ENCODE assay signal across 8 cellular contexts in genomic region chr12:49059063-49059384, GRCh38. TPM values are rescaled to one million over a fixed set of nuclear protein-coding genes. Genes with fewer than 3 reads are reported as not detected.
DNase-seq lines count a peak whose midpoint lies in the region; ATAC-seq, FAIRE-seq and TF ChIP-seq lines count a peak whose summit lies in the region.

No MANE protein-coding gene starts in this region.

- no peak for TF ChIP-seq EP300 in K562 (IDR thresholded peaks at IDR 0.05; ENCODE audit: low read length)

- H3K4me3 ChIP-seq in heart left ventricle (peak overlapping the region; percentile 79 to 100 (median 93)), K562 (peak overlapping the region; percentile 94), mesenchymal stem cell (ENCODE audit: insufficient read depth in 1 of 2, low read depth in 1 of 2, low read length in 2 of 2) (peak overlapping the region; percentile 94 to 96), uterus (peak overlapping the region; percentile 61 to 93)

- peak overlapping the region; percentile 62 for H2AK5ac ChIP-seq in mesenchymal stem cell (ENCODE audit: low read length, severe bottlenecking)

- no peak overlapping the region for H3K23ac ChIP-seq in mesenchymal stem cell (ENCODE audit: low read length in 2 of 2)

- H3K27me3 ChIP-seq in heart left ventricle (no peaks in the 10 kb centered on the region), K562 (ENCODE audit: control insufficient read depth in 2 of 2, insufficient read depth in 2 of 2, low read length in 2 of 2) (no peaks in the 10 kb centered on the region), mesenchymal stem cell (ENCODE audit: control insufficient read depth in 1 of 2, insufficient read depth in 1 of 2, low read length in 2 of 2) (no peaks in the 10 kb centered on the region), uterus (no peaks in the 10 kb centered on the region)

- intact Hi-C loops in heart left ventricle (cut with DNase I): loop anchor here in 3 of 10 donors (5.0 kb wide), 2 partner anchors 37 to 42 kb away; partner anchors contain the start of gene PRKAG1 (in 2 of the 3)
- intact Hi-C loops in Right ventricle myocardium superior (cut with DNase I): no loop called here
- intact Hi-C loops in K562 (cut with micrococcal nuclease): no loop called here
- intact Hi-C loops in uterus (cut with DNase I; ENCODE audit: low total_unique reads): no loop called here

- FAIRE-seq in K562 (lab: Jason Lieb, UNC): no peak

- TF ChIP-seq CTCF in heart left ventricle (IDR thresholded peaks at IDR 0.05) (no peak), K562 (IDR thresholded peaks at IDR 0.05 in 2 of 3, conservative IDR thresholded peaks at IDR 0.05 in 1 of 3; ENCODE audit: insufficient read depth in 2 of 3, low read depth in 1 of 3, low read length in 3 of 3) (no peak), uterus (IDR thresholded peaks at IDR 0.05) (no peak)

- H3K36me3 ChIP-seq in heart left ventricle (peaks cover 0 to 14% (median 12%) of the 10 kb centered on the region in 9 donors), K562 (ENCODE audit: control insufficient read depth, insufficient read depth, low read length) (peaks cover 30% of the 10 kb centered on the region), mesenchymal stem cell (ENCODE audit: control insufficient read depth in 1 of 2, insufficient read depth in 2 of 2, low read depth in 1 of 2, low read length in 2 of 2) (peaks cover 9 to 15% of the 10 kb centered on the region in 2 experiments), uterus (no peaks in the 10 kb centered on the region)

- H4K20me1 ChIP-seq in K562 (replicated peaks; ENCODE audit: control insufficient read depth, insufficient read depth, low read length): peaks cover 51% of the 10 kb centered on the region

- no peak overlapping the region for H2BK15ac ChIP-seq in mesenchymal stem cell (ENCODE audit: low read depth, poor library complexity, severe bottlenecking)

- H3K4ac ChIP-seq in mesenchymal stem cell (ENCODE audit: low read depth in 1 of 2, low read length in 2 of 2): peak overlapping the region; percentile 47 to 99

- DNase-seq in heart left ventricle (peak in 1 of 5 donors; percentile 23), Right ventricle myocardium superior (no peak), K562 (ENCODE audit: extremely low read depth in 1 of 4, low spot score in 3 of 4) (peak in 1 of 4 experiments; percentile 16), mesenchymal stem cell (no peak), uterus (no peak), DMS79 treated with DMSO at 0.1 percent for 48 hours (lab: John Stamatoyannopoulos, UW) (no peak)

- no peak overlapping the region for H2BK120ac ChIP-seq in mesenchymal stem cell (ENCODE audit: low read depth, low read length)

- peak overlapping the region; percentile 96 to 98 for H3K9ac ChIP-seq in K562 (ENCODE audit: insufficient read depth in 1 of 2, low read depth in 2 of 2, low read length in 2 of 2)
- peak overlapping the region; percentile 97 for H3K9ac ChIP-seq in mesenchymal stem cell (ENCODE audit: low read length)

- in situ Hi-C loops in K562 (cut with MboI): no loop called here

- H4K91ac ChIP-seq in mesenchymal stem cell (ENCODE audit: low read length): no peak overlapping the region

- CTCF ChIA-PET in K562 (lab: Yijun Ruan, JAX; ENCODE audit: low intra/inter-chr PET ratio): no interaction called here

- H2BK5ac ChIP-seq in mesenchymal stem cell (ENCODE audit: low read depth, low read length, poor library complexity, severe bottlenecking): no peak overlapping the region

- H3K79me1 ChIP-seq in mesenchymal stem cell (replicated peaks; ENCODE audit: low read length, poor library complexity, severe bottlenecking): peaks cover 8% of the 10 kb centered on the region

- H3K9me3 ChIP-seq in heart left ventricle (no peaks in the 10 kb centered on the region), K562 (replicated peaks; ENCODE audit: control insufficient read depth, insufficient read depth, low read depth, low read length) (no peaks in the 10 kb centered on the region), mesenchymal stem cell (ENCODE audit: control insufficient read depth, low read length) (no peaks in the 10 kb centered on the region), uterus (no peaks in the 10 kb centered on the region)

- BruUV-seq in K562 (replicated peaks; lab: Mats Ljungman, UMichigan): no TSS peak

- peak overlapping the region in 10 of 12 donors; percentile 94 to 99 (median 98) for H3K27ac ChIP-seq in heart left ventricle
- H3K27ac ChIP-seq in K562 (ENCODE audit: extremely low read depth, low read depth, low read length): peak overlapping the region; percentile 98
- H3K27ac ChIP-seq in mesenchymal stem cell (ENCODE audit: low read length, poor library complexity, severe bottlenecking): peak overlapping the region; percentile 66
- peak overlapping the region; percentile 94 to 98 for H3K27ac ChIP-seq in uterus

- H3K14ac ChIP-seq in mesenchymal stem cell (ENCODE audit: low read length in 2 of 2): no peak overlapping the region

- TF ChIP-seq RAD21 in K562 (CRISPR knock-in tag; conservative IDR thresholded peaks at IDR 0.05 in 1 of 2, IDR thresholded peaks at IDR 0.05 in 1 of 2): no peak

- TF ChIP-seq POLR2A in heart left ventricle (IDR thresholded peaks at IDR 0.05) (no peak), K562 (conservative IDR thresholded peaks at IDR 0.05) (no peak), uterus (IDR thresholded peaks at IDR 0.05) (no peak)

- H3K79me2 ChIP-seq in K562 (ENCODE audit: control insufficient read depth, insufficient read depth, low read length): peaks cover 78% of the 10 kb centered on the region

- H2AFZ ChIP-seq in K562 (ENCODE audit: low read depth, low read length) (no peak overlapping the region), mesenchymal stem cell (ENCODE audit: low read depth, low read length) (no peak overlapping the region)

- peaks cover 19 to 61% (median 44%) of the 10 kb centered on the region in 12 donors for H3K4me1 ChIP-seq in heart left ventricle
- H3K4me1 ChIP-seq in K562 (replicated peaks in 1 of 2; ENCODE audit: control insufficient read depth in 2 of 2, insufficient read depth in 2 of 2, low read length in 2 of 2): peaks cover 15 to 24% of the 10 kb centered on the region in 2 experiments; a peak in 4 of 5 replicates
- peaks cover 23% of the 10 kb centered on the region for H3K4me1 ChIP-seq in mesenchymal stem cell (ENCODE audit: control insufficient read depth, insufficient read depth, low read depth, low read length)
- peaks cover 0 to 21% of the 10 kb centered on the region in 2 donors for H3K4me1 ChIP-seq in uterus

- no peak overlapping the region for H2BK12ac ChIP-seq in mesenchymal stem cell (ENCODE audit: low read length in 2 of 2)

- H3K18ac ChIP-seq in mesenchymal stem cell (ENCODE audit: low read depth in 1 of 2, low read length in 2 of 2): peak overlapping the region in 1 of 2 experiments; percentile 98

- no peak overlapping the region for H4K8ac ChIP-seq in mesenchymal stem cell (ENCODE audit: low read length)

- peak overlapping the region; percentile 94 for H3K4me2 ChIP-seq in K562 (ENCODE audit: insufficient read depth, low read length)
- H3K4me2 ChIP-seq in mesenchymal stem cell (ENCODE audit: low read length, poor library complexity, severe bottlenecking): peak overlapping the region; percentile 84

- WGBS in heart left ventricle, 4 donors: 0 to 1% (median 0%) methylated on average over 1 to 3 of the region's 3 CpGs
- 0% methylated on average over 3 of the region's 3 CpGs for WGBS in K562 (ENCODE audit: insufficient coverage, low coverage, missing lambda C conversion rate)
- 0% methylated on average over 3 of the region's 3 CpGs for whole genome bisulfite sequencing in mesenchymal stem cell

- peaks cover 4% of the 10 kb centered on the region for H3K9me1 ChIP-seq in K562 (ENCODE audit: control insufficient read depth, insufficient read depth, low read length)

- POLR2A ChIA-PET in K562 (lab: Yijun Ruan, JAX): interaction anchor here (0.5 to 6.4 kb wide), 16 partner anchors 8 to 331 kb away, joined by 3 to 40 read pairs (median 4); partner anchors contain the start of genes RHEBL1, TUBA1B and TUBA1C

- no peak for ATAC-seq in heart left ventricle
- ATAC-seq in Right ventricle myocardium superior (ENCODE audit: poor library complexity): no peak
- ATAC-seq in K562: no peak
- no peak for ATAC-seq in GM21515 (IDR thresholded peaks at IDR 0.05; ENCODE audit: unreplicated experiment)
- ATAC-seq in HG02623 (IDR thresholded peaks at IDR 0.05; ENCODE audit: unreplicated experiment): no peak

RNA-seq across cellular contexts. Expression of gene KMT2D, which starts 1.6 kb away (rescaled TPM):
- total RNA-seq in heart left ventricle (10 to 100 TPM; 32.5 to 82.7 (median 55.6) TPM), Right ventricle myocardium superior (38.1 TPM), K562 (2014; rRNA removed) (17.5 and 23.5 TPM in 2 replicates), K562 (2014; rRNA removed; fragmentation: Illumina TruSeq; extraction: Trizol) (10.5 and 10.6 TPM in 2 replicates), K562 (2015; rRNA removed; fragmentation: Illumina TruSeq; extraction: Trizol) (13.7 and 20.1 TPM in 2 replicates), K562 (2021) (89.5 and 93.7 TPM in 2 replicates), uterus (100 to 1,000 TPM in 1 of 4 donors, 10 to 100 TPM in 3; 22.3 to 138 (median 38.2) TPM)
- polyA plus RNA-seq in heart left ventricle (10 to 100 TPM; 38.1 to 47.4 TPM), K562 (2011; rRNA removed) (9.9 and 15.2 TPM in 2 replicates), K562 (2014; fragmentation: Illumina TruSeq; extraction: Trizol) (53.8 and 73.7 TPM in 2 replicates), K562 (2014; fragmentation: Nextera tagmentation; extraction: Ambion mirVana) (1 to 10 TPM in 1 of 2 experiments, under 1 TPM in 1; 0.22 to 1.4 TPM), K562 (2014; rRNA removed) (33.3 and 42.1 TPM in 2 replicates)
- 218 and 331 TPM in 2 replicates for total RNA-seq in K562 (2011; cell fraction: chromatin; rRNA removed; ENCODE audit: low replicate concordance)
- total RNA-seq in K562 (2011; cell fraction: nucleolus; rRNA removed): 143 and 150 TPM in 2 replicates
- 136 and 138 TPM in 2 replicates for total RNA-seq in K562 (2011; cell fraction: nucleoplasm; rRNA removed)
- polyA plus RNA-seq in K562 (2011; cell fraction: cytosol; rRNA removed): 9.3 and 9.7 TPM in 2 replicates
- 68.2 and 72.0 TPM in 2 replicates for polyA plus RNA-seq in K562 (2011; cell fraction: nucleus; rRNA removed)
- polyA plus RNA-seq in K562 (2012): 37.5 and 39.4 TPM in 2 replicates
- 18.1 and 20.1 TPM in 2 replicates for polyA minus RNA-seq in K562 (2011; rRNA and poly(A)+ RNA removed)
- polyA minus RNA-seq in K562 (2011; cell fraction: cytosol; rRNA and poly(A)+ RNA removed): 58.5 and 91.1 TPM in 2 replicates
- polyA minus RNA-seq in K562 (2011; cell fraction: nucleus; rRNA and poly(A)+ RNA removed): 19.0 and 36.2 TPM in 2 replicates
- polyA plus RNA-seq in mesenchymal stem cell (2013, experiment 1 of 2): 14.1 TPM
- 11.6 TPM for polyA plus RNA-seq in mesenchymal stem cell (2013, experiment 2 of 2)

RNA-seq across cellular contexts. Expression of gene RHEBL1, which starts 10.8 kb away (rescaled TPM):
- total RNA-seq in heart left ventricle (1 to 10 TPM in 2 of 9 donors, under 1 TPM in 2, not detected in 5; 0.19 to 2.0 (median 0.72) TPM), Right ventricle myocardium superior (0.48 TPM), K562 (2014; rRNA removed) (6.8 and 7.2 TPM in 2 replicates), K562 (2014; rRNA removed; fragmentation: Illumina TruSeq; extraction: Trizol) (8.2 and 8.5 TPM in 2 replicates), K562 (2015; rRNA removed; fragmentation: Illumina TruSeq; extraction: Trizol) (4.0 and 4.3 TPM in 2 replicates), K562 (2021) (7.7 and 8.8 TPM in 2 replicates), uterus (under 1 TPM in 1 of 4 donors, not detected in 3; 0.37 TPM)
- polyA plus RNA-seq in heart left ventricle (under 1 TPM; 0.37 to 0.50 TPM), K562 (2011; rRNA removed) (8.1 and 10.4 TPM in 2 replicates), K562 (2014; fragmentation: Illumina TruSeq; extraction: Trizol) (7.0 and 9.7 TPM in 2 replicates), K562 (2014; fragmentation: Nextera tagmentation; extraction: Ambion mirVana) (10 to 100 TPM; 27.4 to 36.1 TPM), K562 (2014; rRNA removed) (10.0 and 14.4 TPM in 2 replicates)
- 4.6 and 10.2 TPM in 2 replicates for total RNA-seq in K562 (2011; cell fraction: chromatin; rRNA removed; ENCODE audit: low replicate concordance)
- total RNA-seq in K562 (2011; cell fraction: nucleolus; rRNA removed): 9.2 and 10.9 TPM in 2 replicates
- 6.1 and 7.3 TPM in 2 replicates for total RNA-seq in K562 (2011; cell fraction: nucleoplasm; rRNA removed)
- 9.1 and 11.5 TPM in 2 replicates for polyA plus RNA-seq in K562 (2011; cell fraction: cytosol; rRNA removed)
- 13.8 and 23.9 TPM in 2 replicates for polyA plus RNA-seq in K562 (2011; cell fraction: nucleus; rRNA removed)
- 5.5 and 12.1 TPM in 2 replicates for polyA plus RNA-seq in K562 (2012)
- polyA minus RNA-seq in K562 (2011; rRNA and poly(A)+ RNA removed): 5.4 and 5.5 TPM in 2 replicates
- polyA minus RNA-seq in K562 (2011; cell fraction: cytosol; rRNA and poly(A)+ RNA removed): 3.2 and 3.9 TPM in 2 replicates
- polyA minus RNA-seq in K562 (2011; cell fraction: nucleus; rRNA and poly(A)+ RNA removed): 2.3 and 4.0 TPM in 2 replicates
- 0.83 TPM for polyA plus RNA-seq in mesenchymal stem cell (2013, experiment 1 of 2)
- 0.86 TPM for polyA plus RNA-seq in mesenchymal stem cell (2013, experiment 2 of 2)

RNA-seq across cellular contexts. Expression of gene DHH, which starts 35.6 kb away (rescaled TPM):
- total RNA-seq in heart left ventricle (1 to 10 TPM in 1 of 9 donors, under 1 TPM in 8; 0.34 to 1.5 (median 0.76) TPM), Right ventricle myocardium superior (0.32 TPM), K562 (2014; rRNA removed) (1.7 and 2.6 TPM in 2 replicates), K562 (2014; rRNA removed; fragmentation: Illumina TruSeq; extraction: Trizol) (0.40 and 0.45 TPM in 2 replicates), K562 (2015; rRNA removed; fragmentation: Illumina TruSeq; extraction: Trizol) (1.1 and 1.2 TPM in 2 replicates), K562 (2021) (2.2 and 2.3 TPM in 2 replicates), uterus (1 to 10 TPM in 2 of 4 donors, under 1 TPM in 1, not detected in 1; 0.26 to 1.7 (median 1.5) TPM)
- polyA plus RNA-seq in heart left ventricle (1 to 10 TPM in 1 of 2 donors, under 1 TPM in 1; 0.38 to 1.0 TPM), K562 (2011; rRNA removed) (0.29 and 2.4 TPM in 2 replicates), K562 (2014; fragmentation: Illumina TruSeq; extraction: Trizol) (0.54 and 0.60 TPM in 2 replicates), K562 (2014; fragmentation: Nextera tagmentation; extraction: Ambion mirVana) (under 1 TPM; 0.07 to 0.11 TPM), K562 (2014; rRNA removed) (1.8 and 2.4 TPM in 2 replicates)
- 2.7 and 5.1 TPM in 2 replicates for total RNA-seq in K562 (2011; cell fraction: chromatin; rRNA removed; ENCODE audit: low replicate concordance)
- total RNA-seq in K562 (2011; cell fraction: nucleolus; rRNA removed): 2.7 and 3.2 TPM in 2 replicates
- 2.7 and 3.6 TPM in 2 replicates for total RNA-seq in K562 (2011; cell fraction: nucleoplasm; rRNA removed)
- 1.1 and 2.6 TPM in 2 replicates for polyA plus RNA-seq in K562 (2011; cell fraction: cytosol; rRNA removed)
- 1.0 and 4.5 TPM in 2 replicates for polyA plus RNA-seq in K562 (2011; cell fraction: nucleus; rRNA removed)
- 1.8 and 1.9 TPM in 2 replicates for polyA plus RNA-seq in K562 (2012)
- polyA minus RNA-seq in K562 (2011; rRNA and poly(A)+ RNA removed): 0.53 and 1.9 TPM in 2 replicates
- polyA minus RNA-seq in K562 (2011; cell fraction: cytosol; rRNA and poly(A)+ RNA removed): 0.86 and 4.6 TPM in 2 replicates
- polyA minus RNA-seq in K562 (2011; cell fraction: nucleus; rRNA and poly(A)+ RNA removed): 1.1 and 6.0 TPM in 2 replicates
- 0.03 TPM for polyA plus RNA-seq in mesenchymal stem cell (2013, experiment 1 of 2)
- polyA plus RNA-seq in mesenchymal stem cell (2013, experiment 2 of 2): not detected

RNA-seq across cellular contexts. Expression of gene PRKAG1, which starts 40.4 kb away (rescaled TPM):
- total RNA-seq in heart left ventricle (100 to 1,000 TPM in 2 of 9 donors, 10 to 100 TPM in 7; 72.0 to 107 (median 98.6) TPM), Right ventricle myocardium superior (92.8 TPM), K562 (2014; rRNA removed) (51.1 and 51.6 TPM in 2 replicates), K562 (2014; rRNA removed; fragmentation: Illumina TruSeq; extraction: Trizol) (79.1 and 86.8 TPM in 2 replicates), K562 (2015; rRNA removed; fragmentation: Illumina TruSeq; extraction: Trizol) (74.0 and 75.0 TPM in 2 replicates), K562 (2021) (49.3 and 51.9 TPM in 2 replicates), uterus (10 to 100 TPM; 34.7 to 46.6 (median 39.6) TPM)
- polyA plus RNA-seq in heart left ventricle (10 to 100 TPM; 91.5 to 93.5 TPM), K562 (2011; rRNA removed) (109 TPM in 2 replicates), K562 (2014; fragmentation: Illumina TruSeq; extraction: Trizol) (95.8 and 108 TPM in 2 replicates), K562 (2014; fragmentation: Nextera tagmentation; extraction: Ambion mirVana) (100 to 1,000 TPM in 1 of 2 experiments, 10 to 100 TPM in 1; 82.7 to 126 TPM), K562 (2014; rRNA removed) (59.7 and 64.5 TPM in 2 replicates)
- total RNA-seq in K562 (2011; cell fraction: chromatin; rRNA removed; ENCODE audit: low replicate concordance): 48.6 and 71.2 TPM in 2 replicates
- total RNA-seq in K562 (2011; cell fraction: nucleolus; rRNA removed): 26.7 and 27.0 TPM in 2 replicates
- 42.8 and 56.8 TPM in 2 replicates for total RNA-seq in K562 (2011; cell fraction: nucleoplasm; rRNA removed)
- 85.7 and 115 TPM in 2 replicates for polyA plus RNA-seq in K562 (2011; cell fraction: cytosol; rRNA removed)
- 31.1 and 53.9 TPM in 2 replicates for polyA plus RNA-seq in K562 (2011; cell fraction: nucleus; rRNA removed)
- polyA plus RNA-seq in K562 (2012): 53.3 and 68.9 TPM in 2 replicates
- polyA minus RNA-seq in K562 (2011; rRNA and poly(A)+ RNA removed): 57.9 and 64.9 TPM in 2 replicates
- polyA minus RNA-seq in K562 (2011; cell fraction: cytosol; rRNA and poly(A)+ RNA removed): 22.4 and 27.7 TPM in 2 replicates
- polyA minus RNA-seq in K562 (2011; cell fraction: nucleus; rRNA and poly(A)+ RNA removed): 9.0 and 14.2 TPM in 2 replicates
- 62.2 TPM for polyA plus RNA-seq in mesenchymal stem cell (2013, experiment 1 of 2)
- 63.2 TPM for polyA plus RNA-seq in mesenchymal stem cell (2013, experiment 2 of 2)

RNA-seq across cellular contexts. Expression of gene LMBR1L, which starts 51.6 kb away (rescaled TPM):
- 10 to 100 TPM; 10.4 to 43.5 (median 27.9) TPM for total RNA-seq in heart left ventricle
- polyA plus RNA-seq in heart left ventricle: 10 to 100 TPM; 17.2 to 23.7 TPM
- 30.0 TPM for total RNA-seq in Right ventricle myocardium superior
- total RNA-seq in K562 (2011; cell fraction: chromatin; rRNA removed; ENCODE audit: low replicate concordance): 216 and 486 TPM in 2 replicates
- 269 and 303 TPM in 2 replicates for total RNA-seq in K562 (2011; cell fraction: nucleolus; rRNA removed)
- 288 and 295 TPM in 2 replicates for total RNA-seq in K562 (2011; cell fraction: nucleoplasm; rRNA removed)
- 31.6 and 32.1 TPM in 2 replicates for total RNA-seq in K562 (2014; rRNA removed)
- total RNA-seq in K562 (2014; rRNA removed; fragmentation: Illumina TruSeq; extraction: Trizol): 25.7 and 26.3 TPM in 2 replicates
- total RNA-seq in K562 (2015; rRNA removed; fragmentation: Illumina TruSeq; extraction: Trizol): 26.9 and 27.8 TPM in 2 replicates
- 49.5 and 52.8 TPM in 2 replicates for total RNA-seq in K562 (2021)
- polyA plus RNA-seq in K562 (2011; rRNA removed): 57.0 and 99.6 TPM in 2 replicates
- 46.3 and 55.0 TPM in 2 replicates for polyA plus RNA-seq in K562 (2011; cell fraction: cytosol; rRNA removed)
- 401 and 500 TPM in 2 replicates for polyA plus RNA-seq in K562 (2011; cell fraction: nucleus; rRNA removed)
- 40.7 and 72.9 TPM in 2 replicates for polyA plus RNA-seq in K562 (2012)
- polyA plus RNA-seq in K562 (2014; fragmentation: Illumina TruSeq; extraction: Trizol): 45.4 and 54.3 TPM in 2 replicates
- polyA plus RNA-seq in K562 (2014; fragmentation: Nextera tagmentation; extraction: Ambion mirVana): 1 to 10 TPM; 2.5 to 5.3 TPM
- 31.1 and 40.4 TPM in 2 replicates for polyA plus RNA-seq in K562 (2014; rRNA removed)
- polyA minus RNA-seq in K562 (2011; rRNA and poly(A)+ RNA removed): 53.8 and 60.1 TPM in 2 replicates
- polyA minus RNA-seq in K562 (2011; cell fraction: cytosol; rRNA and poly(A)+ RNA removed): 26.1 and 27.5 TPM in 2 replicates
- 89.8 and 168 TPM in 2 replicates for polyA minus RNA-seq in K562 (2011; cell fraction: nucleus; rRNA and poly(A)+ RNA removed)
- polyA plus RNA-seq in mesenchymal stem cell (2013, experiment 1 of 2): 33.9 TPM
- polyA plus RNA-seq in mesenchymal stem cell (2013, experiment 2 of 2): 30.6 TPM
- total RNA-seq in uterus: 100 to 1,000 TPM in 1 of 4 donors, 10 to 100 TPM in 3; 22.1 to 114 (median 43.2) TPM
